In the genomic region with DNA sequence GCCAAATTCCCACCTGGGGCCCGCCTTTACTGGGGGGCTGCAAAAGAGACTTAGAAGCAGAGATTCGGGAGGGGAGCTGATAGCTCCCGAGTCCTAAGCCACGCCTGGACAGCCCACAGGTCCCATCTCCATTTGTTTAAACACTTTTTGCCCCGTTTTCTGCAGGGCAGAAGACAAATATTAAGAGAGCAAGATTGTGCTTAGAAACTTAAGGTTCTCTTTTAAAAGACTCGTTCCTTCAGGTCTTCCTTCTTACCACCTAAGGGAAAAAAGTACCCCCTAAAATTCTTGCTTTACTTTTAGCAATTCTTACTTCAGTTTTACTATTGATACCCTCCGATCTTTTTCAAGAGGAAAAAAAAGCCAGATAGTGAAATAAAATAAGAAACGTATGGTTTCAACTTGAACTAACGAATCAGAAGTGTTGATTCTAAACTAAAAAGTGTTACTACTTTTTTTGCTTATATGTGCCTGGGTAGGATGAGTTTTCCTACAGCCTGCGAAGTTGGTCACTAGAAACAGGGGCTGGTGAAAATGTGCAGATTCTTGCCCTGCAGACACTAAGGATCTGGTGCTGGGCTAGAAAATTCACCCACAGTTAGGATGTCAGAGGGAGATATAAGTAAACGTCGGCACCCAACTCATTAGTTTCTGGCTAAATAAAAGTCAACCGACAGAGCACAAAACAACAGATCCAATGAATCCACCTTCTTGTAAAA, we compare ENCODE assay signal across 13 cellular contexts.
DNase-seq lines count a peak whose midpoint lies in the region; ATAC-seq, FAIRE-seq and TF ChIP-seq lines count a peak whose summit lies in the region.
"Had no signal": no experiment of that assay in that cellular context is flagged by ENCODE, and none has a peak within 500 bp of the region (broad histone marks: within the 10 kb centered on the region; RNA-seq: fewer than 3 reads in every experiment).

No MANE protein-coding gene starts in this region.

- peak overlapping the region; percentile 52 for H3K4me3 ChIP-seq in iPS-18a (ENCODE audit: low read length)
- H3K4me3 ChIP-seq: mucosa of descending colon had no signal

- H3K9me3 Mint-ChIP-seq in activated CD4-positive, alpha-beta T cell treated with anti-CD3 and anti-CD28 coated beads for 36 hours (ENCODE audit: low read depth), result no peaks in the 10 kb centered on the region
- H3K9me3 Mint-ChIP-seq in activated T-helper 2 cell treated with anti-CD3 and anti-CD28 coated beads, Interferon-gamma antibody, Interleukin-2, Interleukin-4, amounts not matched to agents 10 μg/mL and 5 μg/mL and 100 μg/mL, durations not matched to agents 14 hours and 24 hours and 36 hours, result no peaks in the 10 kb centered on the region
- no peaks in the 10 kb centered on the region for H3K9me3 Mint-ChIP-seq in stimulated activated naive CD8-positive, alpha-beta T cell treated with anti-CD3 and anti-CD28 coated beads, Interleukin-15, amount 100 ng/mL, for 72 hours

- CTCF ChIA-PET in activated CD4-positive, alpha-beta T cell treated with anti-CD3 and anti-CD28 coated beads for 36 hours (lab: Charles Lee), result interaction anchor here (0.5 to 3.9 kb wide), 6 partner anchors 9 to 807 kb away, joined by 3 to 25 read pairs (median 8); no protein-coding TSS in a partner anchor

- POLR2A ChIA-PET in activated CD4-positive, alpha-beta T cell treated with anti-CD3 and anti-CD28 coated beads for 36 hours (lab: Charles Lee), result no interaction called here

- peak overlapping the region; percentile 16 for H3K27ac Mint-ChIP-seq in activated CD4-positive, alpha-beta T cell treated with anti-CD3 and anti-CD28 coated beads for 36 hours
- no peak overlapping the region for H3K27ac Mint-ChIP-seq in activated T-helper 2 cell treated with anti-CD3 and anti-CD28 coated beads, Interferon-gamma antibody, Interleukin-2, Interleukin-4, amounts not matched to agents 10 μg/mL and 5 μg/mL and 100 μg/mL, durations not matched to agents 14 hours and 24 hours and 36 hours
- H3K27ac Mint-ChIP-seq in stimulated activated naive CD8-positive, alpha-beta T cell treated with anti-CD3 and anti-CD28 coated beads, Interleukin-15, amount 100 ng/mL, for 72 hours, result peak overlapping the region in 1 of 2 donors; percentile 34

- no peaks in the 10 kb centered on the region for H3K9me3 ChIP-seq in iPS-18a (ENCODE audit: control insufficient read depth, low read depth, low read length)
- H3K9me3 ChIP-seq: mucosa of descending colon had no signal

- no peak for ATAC-seq in activated CD4-positive, alpha-beta T cell treated with anti-CD3 and anti-CD28 coated beads for 36 hours
- ATAC-seq in stimulated activated naive CD8-positive, alpha-beta T cell treated with anti-CD3 and anti-CD28 coated beads, Interleukin-15, amount 100 ng/mL, for 72 hours, result no peak
- ATAC-seq in HG03521 (IDR thresholded peaks at IDR 0.05; ENCODE audit: unreplicated experiment), result no peak
- no peak for ATAC-seq in GM21717 (IDR thresholded peaks at IDR 0.05; ENCODE audit: unreplicated experiment)

- peaks cover 48% of the 10 kb centered on the region for H3K27me3 Mint-ChIP-seq in activated CD4-positive, alpha-beta T cell treated with anti-CD3 and anti-CD28 coated beads for 36 hours
- H3K27me3 Mint-ChIP-seq in activated T-helper 2 cell treated with anti-CD3 and anti-CD28 coated beads, Interferon-gamma antibody, Interleukin-2, Interleukin-4, amounts not matched to agents 10 μg/mL and 5 μg/mL and 100 μg/mL, durations not matched to agents 14 hours and 24 hours and 36 hours (ENCODE audit: low read depth), result peaks cover 35% of the 10 kb centered on the region
- peaks cover 45% of the 10 kb centered on the region for H3K27me3 Mint-ChIP-seq in stimulated activated naive CD8-positive, alpha-beta T cell treated with anti-CD3 and anti-CD28 coated beads, Interleukin-15, amount 100 ng/mL, for 72 hours

- H3K4me1 Mint-ChIP-seq in activated CD4-positive, alpha-beta T cell treated with anti-CD3 and anti-CD28 coated beads for 36 hours, result peaks cover 18% of the 10 kb centered on the region
- H3K4me1 Mint-ChIP-seq in activated T-helper 2 cell treated with anti-CD3 and anti-CD28 coated beads, Interferon-gamma antibody, Interleukin-2, Interleukin-4, amounts not matched to agents 10 μg/mL and 5 μg/mL and 100 μg/mL, durations not matched to agents 14 hours and 24 hours and 36 hours (ENCODE audit: low read depth), result peaks cover 21% of the 10 kb centered on the region
- H3K4me1 Mint-ChIP-seq in stimulated activated naive CD8-positive, alpha-beta T cell treated with anti-CD3 and anti-CD28 coated beads, Interleukin-15, amount 100 ng/mL, for 72 hours, result peaks cover 24% of the 10 kb centered on the region

- no peaks in the 10 kb centered on the region for H3K36me3 ChIP-seq in iPS-18a (ENCODE audit: control insufficient read depth, low read depth, low read length)

- peak overlapping the region; percentile 26 for H3K4me3 Mint-ChIP-seq in activated CD4-positive, alpha-beta T cell treated with anti-CD3 and anti-CD28 coated beads for 36 hours
- peak overlapping the region; percentile 61 for H3K4me3 Mint-ChIP-seq in activated T-helper 2 cell treated with anti-CD3 and anti-CD28 coated beads, Interferon-gamma antibody, Interleukin-2, Interleukin-4, amounts not matched to agents 10 μg/mL and 5 μg/mL and 100 μg/mL, durations not matched to agents 14 hours and 24 hours and 36 hours (ENCODE audit: low read depth)
- peak overlapping the region; percentile 61 for H3K4me3 Mint-ChIP-seq in stimulated activated naive CD8-positive, alpha-beta T cell treated with anti-CD3 and anti-CD28 coated beads, Interleukin-15, amount 100 ng/mL, for 72 hours

- H3K4me1 ChIP-seq in iPS-18a (ENCODE audit: control insufficient read depth, low read depth, low read length), result peaks cover 39% of the 10 kb centered on the region

- DNase-seq in activated CD4-positive, alpha-beta T cell treated with anti-CD3 and anti-CD28 coated beads for 36 hours, result no peak
- DNase-seq in activated CD4-positive, alpha-beta T cell treated with anti-CD3 and anti-CD28 coated beads for 1 hour, result no peak
- no peak for DNase-seq in activated T-helper 2 cell treated with anti-CD3 and anti-CD28 coated beads, Interferon-gamma antibody, Interleukin-2, Interleukin-4, amounts not matched to agents 10 μg/mL and 5 μg/mL and 100 μg/mL, durations not matched to agents 14 hours and 24 hours and 36 hours (ENCODE audit: low spot score)
- DNase-seq in stimulated activated naive CD8-positive, alpha-beta T cell treated with anti-CD3 and anti-CD28 coated beads, Interleukin-15, amount 100 ng/mL, for 72 hours, result peak in 1 of 2 donors; percentile 19
- DNase-seq in GM12891 (ENCODE audit: insufficient read length, low spot score), result no peak
- DNase-seq: foreskin melanocyte, HCEC 1CT, NCI-H1105 treated with DMSO at 0.1 percent for 48 hours, T1000 had no signal

- intact Hi-C loops in activated CD4-positive, alpha-beta T cell treated with anti-CD3 and anti-CD28 coated beads for 36 hours (cut with DNase I, micrococcal nuclease), result loop anchor here (1.0 to 10.0 kb wide), 6 partner anchors 126 to 1012 kb away; a partner anchor contains a TSS
- intact Hi-C loops in activated T-helper 2 cell treated with anti-CD3 and anti-CD28 coated beads, Interferon-gamma antibody, Interleukin-2, Interleukin-4, amounts not matched to agents 10 μg/mL and 5 μg/mL and 100 μg/mL, durations not matched to agents 14 hours and 24 hours and 36 hours (cut with micrococcal nuclease), result loop anchor here (5.0 kb wide), 1 partner anchor 456 kb away; no protein-coding TSS in a partner anchor

- H3K9ac ChIP-seq in iPS-18a (ENCODE audit: low read length), result no peak overlapping the region

- no peak for FAIRE-seq in GM12891 (lab: Jason Lieb, UNC)

- no peak for TF ChIP-seq POLR2A in GM12891 (IDR thresholded peaks at IDR 0.05; ENCODE audit: low read depth, low read length)

- H3K27ac ChIP-seq in iPS-18a (ENCODE audit: low read length), result no peak overlapping the region

- peaks cover 56% of the 10 kb centered on the region for H3K27me3 ChIP-seq in iPS-18a (ENCODE audit: control insufficient read depth, insufficient read depth, low read length)

- H3K36me3 Mint-ChIP-seq in activated CD4-positive, alpha-beta T cell treated with anti-CD3 and anti-CD28 coated beads for 36 hours (ENCODE audit: low read depth), result peaks cover 2% of the 10 kb centered on the region
- no peaks in the 10 kb centered on the region for H3K36me3 Mint-ChIP-seq in activated T-helper 2 cell treated with anti-CD3 and anti-CD28 coated beads, Interferon-gamma antibody, Interleukin-2, Interleukin-4, amounts not matched to agents 10 μg/mL and 5 μg/mL and 100 μg/mL, durations not matched to agents 14 hours and 24 hours and 36 hours (ENCODE audit: low read depth)

TF ChIP-seq in GM12891, 5 proteins besides CTCF, POLR2A, EP300 and RAD21:
- no peak for TF ChIP-seq TAF1 (IDR thresholded peaks at IDR 0.05; ENCODE audit: low read depth, low read length)
